8 cellular contexts compared by ENCODE assay signal in genomic region chr11:13440100-13440855, GRCh38. TPM values are rescaled to one million over a fixed set of nuclear protein-coding genes. Genes with fewer than 3 reads are reported as not detected.
DNase-seq lines count a peak whose midpoint lies in the region; ATAC-seq and TF ChIP-seq lines count a peak whose summit lies in the region.

No MANE protein-coding gene starts in this region.

- peak overlapping the region; percentile 79 for H3K4me2 ChIP-seq in IMR-90 (ENCODE audit: low read depth, low read length)

- H4K5ac ChIP-seq in IMR-90 (ENCODE audit: low read depth, low read length) = no peak overlapping the region

- H3K36me3 ChIP-seq in IMR-90 (ENCODE audit: control insufficient read depth, insufficient read depth, low read length) (no peaks in the 10 kb centered on the region), subcutaneous abdominal adipose tissue (ENCODE audit: control insufficient read depth in 5 of 5, insufficient read depth in 5 of 5, low read length in 5 of 5) (no peaks in the 10 kb centered on the region)

- peak overlapping the region; percentile 73 to 86 (median 81) for H3K4me3 Mint-ChIP-seq in brain

- peaks cover 17 to 36% of the 10 kb centered on the region in 2 experiments for H3K79me1 ChIP-seq in IMR-90 (ENCODE audit: low read depth in 1 of 2, low read length in 2 of 2)

- POLR2A ChIA-PET in IMR-90 (lab: Charles Lee; ENCODE audit: unreplicated experiment) = no interaction called here

- WGBS in IMR-90 (ENCODE audit: extremely low coverage in 2 of 2, insufficient read length in 1 of 2), 2 experiments = no CpG with 5 or more reads among the region's 8 CpGs

- in situ Hi-C loops in IMR-90 (cut with MboI; ENCODE audit: low sequenced_read_pairs) = no loop called here

- H3K9ac ChIP-seq in IMR-90 (ENCODE audit: low read depth, low read length) (no peak overlapping the region), subcutaneous abdominal adipose tissue (ENCODE audit: low read length in 5 of 5) (peak overlapping the region; percentile 3 to 59 (median 22))

- no peaks in the 10 kb centered on the region for H3K27me3 Mint-ChIP-seq in brain

- peak overlapping the region; percentile 6 to 92 (median 87) for H3K27ac Mint-ChIP-seq in brain
- no peak overlapping the region for H3K27ac Mint-ChIP-seq in activated naive CD4-positive, alpha-beta T cell treated with anti-CD3 and anti-CD28 coated beads, Interleukin-2, amount 50 U/mL, for 72 hours

- H3K14ac ChIP-seq in IMR-90 (replicated peaks; ENCODE audit: low read depth, low read length) = no peak overlapping the region

- no peak overlapping the region for H3K18ac ChIP-seq in IMR-90 (ENCODE audit: low read depth, low read length)

- intact Hi-C loops in IMR-90 (cut with micrococcal nuclease) = no loop called here

- peak overlapping the region in 1 of 2 experiments; percentile 24; a peak in 1 of 4 replicates for H4K8ac ChIP-seq in IMR-90 (ENCODE audit: low read depth in 2 of 2, low read length in 2 of 2)

- H3K36me3 Mint-ChIP-seq in brain = peaks cover 5% of the 10 kb centered on the region
- H3K36me3 Mint-ChIP-seq in activated naive CD4-positive, alpha-beta T cell treated with anti-CD3 and anti-CD28 coated beads, Interleukin-2, amount 50 U/mL, for 72 hours = peaks cover 0 to 8% of the 10 kb centered on the region in 2 donors

- H2BK5ac ChIP-seq in IMR-90 (ENCODE audit: low read depth, low read length, poor library complexity, severe bottlenecking) = peak overlapping the region; percentile 64

- H3K4ac ChIP-seq in IMR-90 (ENCODE audit: low read depth, low read length) = no peak overlapping the region

- DNase-seq in Ammon's horn (ENCODE audit: low spot score) = peak; percentile 86
- DNase-seq in IMR-90 = peak; percentile 97
- peak; percentile 29 for DNase-seq in iPS-NIHi11 (ENCODE audit: low spot score)
- DNase-seq in mesenteric fat pad (ENCODE audit: low spot score) = no peak
- no peak for DNase-seq in activated naive CD4-positive, alpha-beta T cell (lab: John Stamatoyannopoulos, UW)
- DNase-seq in activated naive CD4-positive, alpha-beta T cell treated with anti-CD3 and anti-CD28 coated beads, Interleukin-2, amount 50 U/mL, for 72 hours (ENCODE audit: low spot score in 2 of 2) = no peak

- H3K9me3 ChIP-seq in IMR-90 (ENCODE audit: control insufficient read depth, insufficient read depth, low read length) = no peaks in the 10 kb centered on the region
- no peaks in the 10 kb centered on the region for H3K9me3 ChIP-seq in subcutaneous abdominal adipose tissue (ENCODE audit: control insufficient read depth in 5 of 5, low read length in 5 of 5)

- no peak overlapping the region for H2BK120ac ChIP-seq in IMR-90 (ENCODE audit: low read depth, low read length)

- H3K27me3 ChIP-seq in IMR-90 (ENCODE audit: control insufficient read depth, insufficient read depth, low read length) = no peaks in the 10 kb centered on the region
- H3K27me3 ChIP-seq in subcutaneous abdominal adipose tissue (ENCODE audit: control insufficient read depth in 5 of 5, insufficient read depth in 4 of 5, low read length in 5 of 5) = no peaks in the 10 kb centered on the region

- TF ChIP-seq CTCF in IMR-90 (conservative IDR thresholded peaks at IDR 0.05; ENCODE audit: low read depth, low read length) (no peak), brain (conservative IDR thresholded peaks at IDR 0.05) (no peak)

- H3K9me3 Mint-ChIP-seq in brain = peaks cover 0 to 3% (median 0%) of the 10 kb centered on the region in 5 experiments
- no peaks in the 10 kb centered on the region for H3K9me3 Mint-ChIP-seq in activated naive CD4-positive, alpha-beta T cell treated with anti-CD3 and anti-CD28 coated beads, Interleukin-2, amount 50 U/mL, for 72 hours

- H2AK5ac ChIP-seq in IMR-90 (ENCODE audit: low read depth, low read length) = no peak overlapping the region

- peak; percentile 100 for ATAC-seq in IMR-90 (ENCODE audit: low read depth)
- no peak for ATAC-seq in activated naive CD4-positive, alpha-beta T cell treated with anti-CD3 and anti-CD28 coated beads, Interleukin-2, amount 50 U/mL, for 72 hours

- H2AK9ac ChIP-seq in IMR-90 (replicated peaks; ENCODE audit: low read depth, low read length, poor library complexity) = no peak overlapping the region

- no TSS peak for BruUV-seq in IMR-90 (replicated peaks; lab: Mats Ljungman, UMichigan)

- peaks cover 5% of the 10 kb centered on the region; the same call in 1 of the 2 replicates for H3K9me1 ChIP-seq in IMR-90 (ENCODE audit: insufficient read depth, low read length)

- H3K4me1 Mint-ChIP-seq in brain = peaks cover 46% of the 10 kb centered on the region

- peak overlapping the region; percentile 17; the same call in 1 of the 2 replicates for H3K4me3 ChIP-seq in IMR-90 (ENCODE audit: insufficient read depth, low read depth, low read length)
- peak overlapping the region in 4 of 5 donors; percentile 17 to 52 (median 34) for H3K4me3 ChIP-seq in subcutaneous abdominal adipose tissue (ENCODE audit: low read depth in 1 of 5, low read length in 5 of 5)

- H2AFZ ChIP-seq in IMR-90 (replicated peaks; ENCODE audit: low read length, poor library complexity) = no peak overlapping the region

- no peak overlapping the region for H3K23ac ChIP-seq in IMR-90 (ENCODE audit: low read depth, low read length)

- H2BK15ac ChIP-seq in IMR-90 (ENCODE audit: low read depth, low read length) = no peak overlapping the region; the same call in 2 of the 3 replicates

- no peak overlapping the region for H4K91ac ChIP-seq in IMR-90 (ENCODE audit: insufficient read depth, low read depth, low read length)

- CTCF ChIA-PET in IMR-90 (lab: Yijun Ruan, JAX) = no interaction called here

- no peaks in the 10 kb centered on the region; the same call in none of the 2 replicates for H4K20me1 ChIP-seq in IMR-90 (ENCODE audit: insufficient read depth, low read length)

- H3K4me1 ChIP-seq in IMR-90 (ENCODE audit: control insufficient read depth, insufficient read depth, low read length) = no peaks in the 10 kb centered on the region
- H3K4me1 ChIP-seq in subcutaneous abdominal adipose tissue (ENCODE audit: control insufficient read depth in 5 of 5, insufficient read depth in 5 of 5, low read length in 5 of 5) = peaks cover 4 to 11% (median 8%) of the 10 kb centered on the region in 5 donors

- TF ChIP-seq RAD21 in IMR-90 (IDR thresholded peaks at IDR 0.05; ENCODE audit: low read length) = no peak

- peak overlapping the region; percentile 37; the same call in 1 of the 2 replicates for H3K56ac ChIP-seq in IMR-90 (ENCODE audit: extremely low read depth, insufficient read depth, low read length)

- H2BK20ac ChIP-seq in IMR-90 (ENCODE audit: low read depth, low read length) = no peak overlapping the region

- H3K27ac ChIP-seq in IMR-90 (ENCODE audit: insufficient read depth, low read length) = no peak overlapping the region
- peak overlapping the region; percentile 55 for H3K27ac ChIP-seq in subcutaneous abdominal adipose tissue (ENCODE audit: low read depth, low read length)

- dilution Hi-C loops in IMR-90 (cut with HindIII; ENCODE audit: low sequenced_read_pairs, unreplicated experiment) = no loop called here

- no peak for TF ChIP-seq POLR2A in IMR-90 (IDR thresholded peaks at IDR 0.05; ENCODE audit: low read depth, low read length)

TF ChIP-seq in IMR-90, 13 proteins besides CTCF, POLR2A, EP300 and RAD21:
- TF ChIP-seq MXI1 (IDR thresholded peaks at IDR 0.05; ENCODE audit: borderline replicate concordance, low read depth, low read length) = no peak
- peak; percentile 72 for TF ChIP-seq CEBPB (IDR thresholded peaks at IDR 0.05; ENCODE audit: low read depth, low read length)
- TF ChIP-seq MAZ (IDR thresholded peaks at IDR 0.05; ENCODE audit: borderline replicate concordance, low read depth, low read length) = no peak
- TF ChIP-seq BHLHE40 (IDR thresholded peaks at IDR 0.05; ENCODE audit: low read depth, low read length) = peak; percentile 33; the same call in 1 of the 2 replicates
- no peak for TF ChIP-seq CHD1 (IDR thresholded peaks at IDR 0.05; ENCODE audit: low read depth, low read length)
- no peak for TF ChIP-seq RFX5 (IDR thresholded peaks at IDR 0.05; ENCODE audit: low read depth, low read length)
- TF ChIP-seq FOS (IDR thresholded peaks at IDR 0.05; ENCODE audit: low read depth, low read length) = peak; percentile 65; the same call in 1 of the 2 replicates

RNA-seq across cellular contexts. Expression of gene BTBD10, which starts 22.7 kb away (rescaled TPM):
- total RNA-seq in IMR-90 (2012; rRNA removed) (59.9 and 84.2 TPM in 2 replicates), mesenteric fat pad (23.2 TPM)
- polyA plus RNA-seq in IMR-90 (2012; rRNA removed) (25.4 and 32.5 TPM in 2 replicates), brain (ENCODE audit: insufficient read depth, low read depth, low replicate concordance) (16.6 TPM)
- 6.9 and 9.2 TPM in 2 replicates for polyA plus RNA-seq in IMR-90 (2012; cell fraction: cytosol; rRNA removed)
- 5.0 and 34.6 TPM in 2 replicates for polyA plus RNA-seq in IMR-90 (2012; cell fraction: nucleus; rRNA removed; ENCODE audit: low replicate concordance)
- 10 to 100 TPM; 19.4 to 30.8 TPM for total RNA-seq in activated naive CD4-positive, alpha-beta T cell treated with anti-CD3 and anti-CD28 coated beads, Interleukin-2, amount 50 U/mL, for 72 hours

RNA-seq across cellular contexts. Expression of gene PTH, which starts 55.5 kb away (rescaled TPM):
- total RNA-seq in IMR-90 (2012; rRNA removed) (not detected in 2 replicates), mesenteric fat pad (not detected)
- polyA plus RNA-seq in IMR-90 (2012; rRNA removed) (not detected in 2 replicates), brain (ENCODE audit: insufficient read depth, low read depth, low replicate concordance) (not detected)
- polyA plus RNA-seq in IMR-90 (2012; cell fraction: cytosol; rRNA removed) = not detected in 2 replicates
- polyA plus RNA-seq in IMR-90 (2012; cell fraction: nucleus; rRNA removed; ENCODE audit: low replicate concordance) = not detected in 2 replicates
- not detected for total RNA-seq in activated naive CD4-positive, alpha-beta T cell treated with anti-CD3 and anti-CD28 coated beads, Interleukin-2, amount 50 U/mL, for 72 hours

Comparison
In these comparisons a context has a peak if more than half of its experiments do, and no peak if none do; other contexts are left out.
1. DNase-seq: peak in Ammon's horn (single experiment), IMR-90 (single experiment) and iPS-NIHi11 (single experiment); none in mesenteric fat pad (single experiment), activated naive CD4-positive, alpha-beta T cell (0 of 4) and activated naive CD4-positive, alpha-beta T cell treated with anti-CD3 and anti-CD28 coated beads, Interleukin-2, amount 50 U/mL, for 72 hours (0 of 2).
2. H3K27ac Mint-ChIP-seq: peak in brain (5 of 5); none in activated naive CD4-positive, alpha-beta T cell treated with anti-CD3 and anti-CD28 coated beads, Interleukin-2, amount 50 U/mL, for 72 hours (0 of 2).